In the genomic region with DNA sequence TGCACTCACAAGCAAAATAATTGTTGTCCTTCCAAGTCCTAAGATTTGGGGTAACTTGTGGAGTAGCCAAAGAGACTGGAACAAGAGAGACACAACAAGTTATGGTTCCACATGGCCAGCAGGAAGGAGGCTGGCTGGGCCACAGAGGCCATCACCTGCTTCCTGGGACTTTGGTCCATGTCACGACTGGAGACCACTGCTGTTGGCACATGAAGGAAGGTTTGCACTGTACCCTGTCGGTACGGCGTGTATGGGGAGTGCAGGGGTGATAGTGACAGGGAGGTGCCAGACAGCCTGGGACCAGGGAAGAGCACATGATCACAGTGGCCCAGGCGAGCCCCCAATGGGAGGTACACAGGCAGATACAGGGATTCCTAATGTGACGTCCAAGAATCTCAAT, we compare ENCODE assay signal across 1 cellular context.
TF ChIP-seq lines count a peak whose summit lies in the region.

No MANE protein-coding gene starts in this region.

TF ChIP-seq in WTC11, 78 proteins besides CTCF, POLR2A, EP300 and RAD21 (continued from another document):
- TF ChIP-seq, protein P1, sequence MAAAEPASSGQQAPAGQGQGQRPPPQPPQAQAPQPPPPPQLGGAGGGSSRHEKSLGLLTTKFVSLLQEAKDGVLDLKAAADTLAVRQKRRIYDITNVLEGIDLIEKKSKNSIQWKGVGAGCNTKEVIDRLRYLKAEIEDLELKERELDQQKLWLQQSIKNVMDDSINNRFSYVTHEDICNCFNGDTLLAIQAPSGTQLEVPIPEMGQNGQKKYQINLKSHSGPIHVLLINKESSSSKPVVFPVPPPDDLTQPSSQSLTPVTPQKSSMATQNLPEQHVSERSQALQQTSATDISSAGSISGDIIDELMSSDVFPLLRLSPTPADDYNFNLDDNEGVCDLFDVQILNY (CRISPR knock-in tag; IDR thresholded peaks at IDR 0.05), result no peak
- no peak for TF ChIP-seq EMX1 (CRISPR knock-in tag; IDR thresholded peaks at IDR 0.05)
- no peak for TF ChIP-seq NFE2L1 (CRISPR knock-in tag; IDR thresholded peaks at IDR 0.05)
- no peak for TF ChIP-seq FOXJ3 (CRISPR knock-in tag; IDR thresholded peaks at IDR 0.05; ENCODE audit: borderline replicate concordance)
- TF ChIP-seq TCF7 (CRISPR knock-in tag; IDR thresholded peaks at IDR 0.05; ENCODE audit: low read depth), result no peak
